8 cellular contexts compared by ENCODE assay signal in genomic region chr3:158539414-158540014, GRCh38. TPM values are rescaled to one million over a fixed set of nuclear protein-coding genes. Genes with fewer than 3 reads are reported as not detected.
A peak's percentile ranks its signal among the peaks of the same experiment; 100 is the strongest.
DNase-seq lines count a peak whose midpoint lies in the region; ATAC-seq and TF ChIP-seq lines count a peak whose summit lies in the region.

No MANE protein-coding gene starts in this region.

- CTCF ChIA-PET in activated CD8-positive, alpha-beta T cell treated with anti-CD3 and anti-CD28 coated beads, Interleukin-2, amount 10 ng/mL, durations not matched to agents 7 days and 5 days (lab: Charles Lee): interaction anchor here (0.8 to 1.8 kb wide), 14 partner anchors 9 to 268 kb away, joined by 3 to 13 read pairs (median 4); partner anchors contain the start of genes GFM1 and LXN

- DNase-seq in activated CD4-positive, alpha-beta T cell treated with anti-CD3 and anti-CD28 coated beads for 24 hours (ENCODE audit: low read depth in 2 of 2): peak; percentile 19 to 33
- no peak for DNase-seq in activated CD4-positive, alpha-beta T cell treated with anti-CD3 and anti-CD28 coated beads for 1 hour
- DNase-seq in NCI-H524 treated with DMSO at 0.1 percent for 48 hours (lab: John Stamatoyannopoulos, UW): peak; percentile 25
- peak; percentile 61 for DNase-seq in activated CD8-positive, alpha-beta T cell treated with anti-CD3 and anti-CD28 coated beads, Interleukin-2, amount 10 ng/mL, durations not matched to agents 7 days and 5 days
- peak; percentile 75 for DNase-seq in fibroblast of pulmonary artery (ENCODE audit: low read depth)
- no peak for DNase-seq in progenitor cell of endocrine pancreas (ENCODE audit: low spot score, unreplicated experiment)
- DNase-seq in ascending aorta (ENCODE audit: low spot score in 2 of 2): no peak

- no peak overlapping the region for H3K27ac ChIP-seq in ascending aorta

- peaks cover 0 to 1% of the 10 kb centered on the region in 2 donors for H3K36me3 ChIP-seq in ascending aorta

- H3K27me3 Mint-ChIP-seq in activated CD8-positive, alpha-beta T cell treated with anti-CD3 and anti-CD28 coated beads, Interleukin-2, amount 10 ng/mL, durations not matched to agents 7 days and 5 days (ENCODE audit: low read depth): no peaks in the 10 kb centered on the region
- H3K27me3 Mint-ChIP-seq in progenitor cell of endocrine pancreas: no peaks in the 10 kb centered on the region

- peaks cover 4% of the 10 kb centered on the region for H3K36me3 Mint-ChIP-seq in activated CD8-positive, alpha-beta T cell treated with anti-CD3 and anti-CD28 coated beads, Interleukin-2, amount 10 ng/mL, durations not matched to agents 7 days and 5 days (ENCODE audit: low read depth)
- peaks cover 3% of the 10 kb centered on the region for H3K36me3 Mint-ChIP-seq in progenitor cell of endocrine pancreas (ENCODE audit: insufficient read depth)

- no peaks in the 10 kb centered on the region for H3K9me3 ChIP-seq in ascending aorta

- H3K4me1 ChIP-seq in ascending aorta: no peaks in the 10 kb centered on the region

- H3K4me3 ChIP-seq in fibroblast of pulmonary artery (replicated peaks; ENCODE audit: low read depth, low read length) (no peak overlapping the region), ascending aorta (no peak overlapping the region)

- intact Hi-C loops in ascending aorta (cut with DNase I): no loop called here

- H3K4me1 Mint-ChIP-seq in activated CD8-positive, alpha-beta T cell treated with anti-CD3 and anti-CD28 coated beads, Interleukin-2, amount 10 ng/mL, durations not matched to agents 7 days and 5 days (ENCODE audit: low read depth): no peaks in the 10 kb centered on the region
- H3K4me1 Mint-ChIP-seq in progenitor cell of endocrine pancreas (ENCODE audit: low read depth): no peaks in the 10 kb centered on the region

- POLR2A ChIA-PET in activated CD8-positive, alpha-beta T cell treated with anti-CD3 and anti-CD28 coated beads, Interleukin-2, amount 10 ng/mL, durations not matched to agents 7 days and 5 days (lab: Charles Lee): no interaction called here

- TF ChIP-seq CTCF in fibroblast of pulmonary artery (IDR thresholded peaks at IDR 0.05; ENCODE audit: low read length, missing control alignments) (peak; percentile 53), progenitor cell of endocrine pancreas (IDR thresholded peaks at IDR 0.05; ENCODE audit: unreplicated experiment) (peak; percentile 60), ascending aorta (IDR thresholded peaks at IDR 0.05) (peak in 1 of 3 experiments; percentile 33)

- H3K4me3 Mint-ChIP-seq in activated CD8-positive, alpha-beta T cell treated with anti-CD3 and anti-CD28 coated beads, Interleukin-2, amount 10 ng/mL, durations not matched to agents 7 days and 5 days: no peak overlapping the region
- H3K4me3 Mint-ChIP-seq in progenitor cell of endocrine pancreas (ENCODE audit: low read depth): no peak overlapping the region

- peak; percentile 81 for ATAC-seq in HG03354 (IDR thresholded peaks at IDR 0.05; ENCODE audit: poor library complexity, severe bottlenecking, unreplicated experiment)
- peak; percentile 49 for ATAC-seq in activated CD8-positive, alpha-beta T cell treated with anti-CD3 and anti-CD28 coated beads, Interleukin-2, amount 10 ng/mL, durations not matched to agents 7 days and 5 days

- H3K27ac Mint-ChIP-seq in activated CD8-positive, alpha-beta T cell treated with anti-CD3 and anti-CD28 coated beads, Interleukin-2, amount 10 ng/mL, durations not matched to agents 7 days and 5 days: no peak overlapping the region
- peak overlapping the region; percentile 6 for H3K27ac Mint-ChIP-seq in progenitor cell of endocrine pancreas

- no peaks in the 10 kb centered on the region for H3K27me3 ChIP-seq in ascending aorta

- no peaks in the 10 kb centered on the region for H3K9me3 Mint-ChIP-seq in activated CD8-positive, alpha-beta T cell treated with anti-CD3 and anti-CD28 coated beads, Interleukin-2, amount 10 ng/mL, durations not matched to agents 7 days and 5 days (ENCODE audit: insufficient read depth)
- no peaks in the 10 kb centered on the region for H3K9me3 Mint-ChIP-seq in progenitor cell of endocrine pancreas (ENCODE audit: low read depth)

RNA-seq across cellular contexts. Expression of gene MLF1, which starts 31.5 kb away (rescaled TPM):
- under 1 TPM; 0.39 to 0.53 TPM for total RNA-seq in activated CD8-positive, alpha-beta T cell treated with anti-CD3 and anti-CD28 coated beads, Interleukin-2, amount 10 ng/mL, durations not matched to agents 7 days and 5 days
- total RNA-seq in progenitor cell of endocrine pancreas (20.2 and 21.7 TPM in 2 replicates), ascending aorta (3.3 TPM)

Comparison
In these comparisons a context has a peak if more than half of its experiments do, and no peak if none do; other contexts are left out.
1. DNase-seq: peak in activated CD4-positive, alpha-beta T cell treated with anti-CD3 and anti-CD28 coated beads for 24 hours (2 of 2), NCI-H524 treated with DMSO at 0.1 percent for 48 hours (single experiment), activated CD8-positive, alpha-beta T cell treated with anti-CD3 and anti-CD28 coated beads, Interleukin-2, amount 10 ng/mL, durations not matched to agents 7 days and 5 days (single experiment) and fibroblast of pulmonary artery (single experiment); none in activated CD4-positive, alpha-beta T cell treated with anti-CD3 and anti-CD28 coated beads for 1 hour (single experiment), progenitor cell of endocrine pancreas (single experiment) and ascending aorta (0 of 2).